Comparison of ENCODE assay signal across 15 cellular contexts in genomic region chr14:56660677-56661389, GRCh38.
A peak's percentile ranks its signal among the peaks of the same experiment; 100 is the strongest.
DNase-seq lines count a peak whose midpoint lies in the region; TF ChIP-seq lines count a peak whose summit lies in the region.
"Had no signal": no experiment of that assay in that cellular context is flagged by ENCODE, and none has a peak within 500 bp of the region (broad histone marks: within the 10 kb centered on the region; RNA-seq: fewer than 3 reads in every experiment).

No MANE protein-coding gene starts in this region.

- H3K36me3 ChIP-seq in NT2/D1 (ENCODE audit: insufficient read depth, insufficient read length, low read length), result no peaks in the 10 kb centered on the region
- H3K36me3 ChIP-seq in neural progenitor cell, result no peaks in the 10 kb centered on the region

- H3K4me3 ChIP-seq in NT2/D1 (ENCODE audit: insufficient read length, low read depth) (no peak overlapping the region), neural progenitor cell (no peak overlapping the region)
- H3K4me3 ChIP-seq: GM12878, tibial nerve had no signal

- H3K79me2 ChIP-seq in neural progenitor cell (ENCODE audit: low read depth), result no peaks in the 10 kb centered on the region

- peaks cover 11% of the 10 kb centered on the region for H4K20me1 ChIP-seq in neural progenitor cell (ENCODE audit: low read depth)

- no peak for TF ChIP-seq CTCF in neural progenitor cell (IDR thresholded peaks at IDR 0.05)

- peaks cover 29% of the 10 kb centered on the region for H3F3A ChIP-seq in neural progenitor cell (ENCODE audit: low read depth)

- no peaks in the 10 kb centered on the region for H3K9me3 Mint-ChIP-seq in neural progenitor cell

- H3K27ac Mint-ChIP-seq in neural progenitor cell, result no peak overlapping the region
- H3K27ac Mint-ChIP-seq: activated CD8-positive, alpha-beta memory T cell treated with anti-CD3 and anti-CD28 coated beads, Interleukin-2, amount 10 ng/mL, durations not matched to agents 7 days and 5 days; dendritic cell treated with granulocyte-macrophage colony-stimulating factor and Interleukin-4, amounts not matched to agents 40 ng/mL and 50 ng/mL, for 4 days; natural killer cell treated with Interleukin-12 subunit alpha and Interleukin-12 subunit beta and Interleukin-15 and Interleukin-18, amount 100 ng/mL, for 72 hours had no signal

- H3K4me2 ChIP-seq in neural progenitor cell, result no peak overlapping the region

- H3K4me1 ChIP-seq in NT2/D1 (ENCODE audit: insufficient read depth, insufficient read length), result no peaks in the 10 kb centered on the region
- H3K4me1 ChIP-seq in neural progenitor cell, result peaks cover 29% of the 10 kb centered on the region
- H3K4me1 ChIP-seq: tibial nerve had no signal

- no peak overlapping the region for H2AFZ ChIP-seq in neural progenitor cell (replicated peaks)

- H3K9ac ChIP-seq in NT2/D1 (ENCODE audit: insufficient read length, low read depth) (peak overlapping the region; percentile 39), neural progenitor cell (no peak overlapping the region)

- H3K4me3 Mint-ChIP-seq in neural progenitor cell, result no peak overlapping the region
- H3K4me3 Mint-ChIP-seq: activated CD8-positive, alpha-beta memory T cell treated with anti-CD3 and anti-CD28 coated beads, Interleukin-2, amount 10 ng/mL, durations not matched to agents 7 days and 5 days; dendritic cell treated with granulocyte-macrophage colony-stimulating factor and Interleukin-4, amounts not matched to agents 40 ng/mL and 50 ng/mL, for 4 days; natural killer cell treated with Interleukin-12 subunit alpha and Interleukin-12 subunit beta and Interleukin-15 and Interleukin-18, amount 100 ng/mL, for 72 hours had no signal

- no peaks in the 10 kb centered on the region for H3K36me3 Mint-ChIP-seq in neural progenitor cell
- H3K36me3 Mint-ChIP-seq: activated CD8-positive, alpha-beta memory T cell treated with anti-CD3 and anti-CD28 coated beads, Interleukin-2, amount 10 ng/mL, durations not matched to agents 7 days and 5 days; natural killer cell treated with Interleukin-12 subunit alpha and Interleukin-12 subunit beta and Interleukin-15 and Interleukin-18, amount 100 ng/mL, for 72 hours had no signal

- peaks cover 11% of the 10 kb centered on the region for H3K27me3 Mint-ChIP-seq in neural progenitor cell (ENCODE audit: insufficient read depth, low read depth)
- H3K27me3 Mint-ChIP-seq: activated CD8-positive, alpha-beta memory T cell treated with anti-CD3 and anti-CD28 coated beads, Interleukin-2, amount 10 ng/mL, durations not matched to agents 7 days and 5 days; dendritic cell treated with granulocyte-macrophage colony-stimulating factor and Interleukin-4, amounts not matched to agents 40 ng/mL and 50 ng/mL, for 4 days had no signal

- DNase-seq in DMS79 treated with DMSO at 0.1 percent for 48 hours (lab: John Stamatoyannopoulos, UW) (peak; percentile 95), NCI-H146 treated with DMSO at 0.1 percent for 48 hours (lab: John Stamatoyannopoulos, UW; ENCODE audit: unreplicated experiment) (peak; percentile 4), NT2/D1 (ENCODE audit: low read depth, low spot score) (no peak), neural progenitor cell (ENCODE audit: low spot score) (peak; percentile 20), Ammon's horn (ENCODE audit: low spot score) (no peak), NAMALWA (ENCODE audit: low spot score) (no peak), NCI-H1694 (lab: John Stamatoyannopoulos, UW) (no peak)
- DNase-seq: activated CD8-positive, alpha-beta memory T cell treated with anti-CD3 and anti-CD28 coated beads, Interleukin-2, amount 10 ng/mL, durations not matched to agents 7 days and 5 days; activated effector memory CD4-positive, alpha-beta T cell treated with Interleukin-2 at 50 U/mL for 16 hours; stimulated activated naive CD8-positive, alpha-beta T cell treated with anti-CD3 and anti-CD28 coated beads, Interleukin-15, Interleukin-2, amounts not matched to agents 100 U/mL and 50 U/mL, for 24 hours; T1000 had no signal

- H3K27ac ChIP-seq in neural progenitor cell, result no peak overlapping the region
- H3K27ac ChIP-seq: tibial nerve had no signal

- H3K27me3 ChIP-seq in NT2/D1 (ENCODE audit: insufficient read depth, insufficient read length) (peaks cover 2% of the 10 kb centered on the region), neural progenitor cell (peaks cover 43% of the 10 kb centered on the region)
- H3K27me3 ChIP-seq: tibial nerve had no signal

- peaks cover 2% of the 10 kb centered on the region for H3K9me3 ChIP-seq in NT2/D1 (ENCODE audit: insufficient read depth, low read length)
- no peaks in the 10 kb centered on the region for H3K9me3 ChIP-seq in neural progenitor cell (ENCODE audit: low read depth)
- H3K9me3 ChIP-seq: tibial nerve had no signal

- H3K4me1 Mint-ChIP-seq in neural progenitor cell, result peaks cover 26% of the 10 kb centered on the region
- H3K4me1 Mint-ChIP-seq: activated CD8-positive, alpha-beta memory T cell treated with anti-CD3 and anti-CD28 coated beads, Interleukin-2, amount 10 ng/mL, durations not matched to agents 7 days and 5 days had no signal

Comparison
In these comparisons a context has a peak if more than half of its experiments do, and no peak if none do; other contexts are left out.
1. DNase-seq: peak in DMS79 treated with DMSO at 0.1 percent for 48 hours (single experiment), NCI-H146 treated with DMSO at 0.1 percent for 48 hours (single experiment) and neural progenitor cell (single experiment); none in NT2/D1 (single experiment), Ammon's horn (single experiment), NAMALWA (single experiment) and NCI-H1694 (single experiment).